Comparison of ENCODE assay signal across 8 cellular contexts in the genomic region with DNA sequence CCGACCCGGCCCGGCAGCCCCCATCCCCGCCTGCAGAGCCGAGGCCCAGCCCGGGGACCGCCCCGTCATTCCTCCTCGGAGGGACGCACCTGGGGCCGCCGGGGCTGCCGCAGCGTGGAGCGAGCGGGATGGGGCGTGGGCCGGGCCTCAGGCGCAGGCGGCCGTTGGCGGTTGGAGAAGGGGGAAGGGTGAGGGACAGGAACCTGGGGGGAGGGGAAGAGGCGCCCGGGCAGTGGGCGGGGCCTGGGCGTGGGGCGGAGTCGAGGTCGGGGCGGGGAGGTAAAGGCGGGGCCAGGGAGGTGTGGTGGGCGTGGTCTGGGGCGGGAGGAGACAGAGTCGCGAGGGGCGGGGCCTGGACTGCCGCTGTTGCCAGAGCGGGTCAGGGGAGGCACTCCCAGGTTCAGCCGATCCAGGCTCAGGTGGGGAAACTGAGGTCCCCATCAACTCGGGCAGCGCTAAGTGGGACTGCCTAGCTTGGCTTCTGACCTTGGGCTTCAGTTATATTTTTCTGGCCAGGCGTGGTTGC. TPM values are rescaled to one million over a fixed set of nuclear protein-coding genes. Genes with fewer than 3 reads are reported as not detected.
DNase-seq lines count a peak whose midpoint lies in the region; ATAC-seq, FAIRE-seq and TF ChIP-seq lines count a peak whose summit lies in the region.

A gene with protein sequence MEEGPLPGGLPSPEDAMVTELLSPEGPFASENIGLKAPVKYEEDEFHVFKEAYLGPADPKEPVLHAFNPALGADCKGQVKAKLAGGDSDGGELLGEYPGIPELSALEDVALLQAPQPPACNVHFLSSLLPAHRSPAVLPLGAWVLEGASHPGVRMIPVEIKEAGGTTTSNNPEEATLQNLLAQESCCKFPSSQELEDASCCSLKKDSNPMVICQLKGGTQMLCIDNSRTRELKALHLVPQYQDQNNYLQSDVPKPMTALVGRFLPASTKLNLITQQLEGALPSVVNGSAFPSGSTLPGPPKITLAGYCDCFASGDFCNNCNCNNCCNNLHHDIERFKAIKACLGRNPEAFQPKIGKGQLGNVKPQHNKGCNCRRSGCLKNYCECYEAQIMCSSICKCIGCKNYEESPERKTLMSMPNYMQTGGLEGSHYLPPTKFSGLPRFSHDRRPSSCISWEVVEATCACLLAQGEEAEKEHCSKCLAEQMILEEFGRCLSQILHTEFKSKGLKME (minus strand): TSS at position 190 of the 526 bp plus-strand sequence. CDS start 860 bp downstream, outside the sequence.

- H3K36me3 ChIP-seq in DOHH2 (ENCODE audit: control insufficient read depth, low read length), result no peaks in the 10 kb centered on the region
- peaks cover under 1 to 2% of the 10 kb centered on the region in 2 donors for H3K36me3 ChIP-seq in esophagus (ENCODE audit: control insufficient read depth in 2 of 2, insufficient read depth in 2 of 2, low read length in 1 of 2)

- H3K36me3 Mint-ChIP-seq in naive B cell, result peaks cover 0 to under 1% of the 10 kb centered on the region in 2 donors

- peaks cover 7% of the 10 kb centered on the region for H3K4me1 ChIP-seq in DOHH2 (ENCODE audit: control insufficient read depth, low read length)
- peaks cover 0 to 2% of the 10 kb centered on the region in 2 donors for H3K4me1 ChIP-seq in esophagus (ENCODE audit: control insufficient read depth in 2 of 2, insufficient read depth in 2 of 2, low read length in 1 of 2)

- ATAC-seq in naive B cell (ENCODE audit: low read depth in 2 of 2), result peak; percentile 86 to 88
- ATAC-seq in GM19455 (IDR thresholded peaks at IDR 0.05; ENCODE audit: unreplicated experiment), result no peak

- peaks cover 8 to 16% (median 14%) of the 10 kb centered on the region in 3 donors for H3K4me1 Mint-ChIP-seq in naive B cell

- H3K4me2 ChIP-seq in DOHH2 (ENCODE audit: low read length), result peak within 1 kb of the TSS; percentile 67

- peak within 1 kb of the TSS in 1 of 6 donors; percentile 42 for H3K27ac Mint-ChIP-seq in naive B cell

- WGBS in esophagus, 2 donors, result 3% methylated on average over 23 to 42 of the region's 42 CpGs

- H4K20me1 ChIP-seq in DOHH2 (ENCODE audit: control insufficient read depth, insufficient read depth, low read depth, low read length), result no peaks in the 10 kb centered on the region

- no peak for TF ChIP-seq CTCF in DOHH2 (IDR thresholded peaks at IDR 0.05; ENCODE audit: low read depth, low read length, poor library complexity, severe bottlenecking)

- no peaks in the 10 kb centered on the region for H3K9me2 ChIP-seq in DOHH2 (replicated peaks; ENCODE audit: control insufficient read depth, low read length)

- no peaks in the 10 kb centered on the region for H3F3A ChIP-seq in DOHH2 (ENCODE audit: control insufficient read depth, insufficient read depth)

- H3K27ac ChIP-seq in DOHH2 (ENCODE audit: low read depth, low read length) (no peak within 1 kb of the TSS), esophagus (ENCODE audit: low read depth in 2 of 2, low read length in 1 of 2) (no peak within 1 kb of the TSS)

- H3K4me3 ChIP-seq in DOHH2 (ENCODE audit: low read length) (peak within 1 kb of the TSS; percentile 71), esophagus (ENCODE audit: low read depth in 1 of 2, low read length in 2 of 2) (peak within 1 kb of the TSS; percentile 53 to 62)

- H3K27me3 ChIP-seq in DOHH2 (ENCODE audit: control insufficient read depth, low read length) (no peaks in the 10 kb centered on the region), esophagus (ENCODE audit: control insufficient read depth in 1 of 2, insufficient read depth in 2 of 2, low read length in 2 of 2) (no peaks in the 10 kb centered on the region)

- peak within 1 kb of the TSS; percentile 70 to 90 (median 81) for H3K4me3 Mint-ChIP-seq in naive B cell

- peak; percentile 98 for FAIRE-seq in HTR-8/SVneo (lab: Jason Lieb, UNC)

- H3K27me3 Mint-ChIP-seq in naive B cell, result no peaks in the 10 kb centered on the region

- no peaks in the 10 kb centered on the region for H3K79me2 ChIP-seq in DOHH2 (ENCODE audit: control insufficient read depth, low read length)

- DNase-seq in HTR-8/SVneo (ENCODE audit: insufficient read length, low spot score) (peak; percentile 97), OCI-M2 (lab: John Stamatoyannopoulos, UW; ENCODE audit: unreplicated experiment) (peak; percentile 3), activated T-cell treated with anti-CD3 and anti-CD28 coated beads for 4 hours (peak; percentile 93), naive B cell (peak; percentile 79)
- DNase-seq in stimulated activated CD8-positive, alpha-beta memory T cell treated with anti-CD3 and anti-CD28 coated beads, Interleukin-7, amount 100 ng/mL, for 48 hours (ENCODE audit: extremely low read depth in 1 of 2, low read depth in 1 of 2), result peak; percentile 72 to 82

- no peaks in the 10 kb centered on the region for H3K9me3 ChIP-seq in DOHH2 (ENCODE audit: control insufficient read depth, insufficient read depth, low read length)
- no peaks in the 10 kb centered on the region for H3K9me3 ChIP-seq in esophagus (ENCODE audit: control insufficient read depth in 2 of 2, insufficient read depth in 1 of 2, low read depth in 1 of 2, low read length in 1 of 2)

- peaks cover 0 to 2% (median 0%) of the 10 kb centered on the region in 7 donors for H3K9me3 Mint-ChIP-seq in naive B cell

RNA-seq across cellular contexts. Expression of the gene that starts here (rescaled TPM):
- polyA plus RNA-seq in esophagus (1 to 10 TPM; 3.0 to 3.7 TPM), naive B cell (ENCODE audit: low read depth in 6 of 6) (1 to 10 TPM in 4 of 6 donors, under 1 TPM in 1, not detected in 1; 0.61 to 2.5 (median 1.7) TPM)

Comparison
In these comparisons a context has a peak if more than half of its experiments do, and no peak if none do; other contexts are left out.
1. DNase-seq: peak in every context shown above with its lines; median percentile 97 in HTR-8/SVneo; 93 in activated T-cell treated with anti-CD3 and anti-CD28 coated beads for 4 hours; 79 in naive B cell; 77 in stimulated activated CD8-positive, alpha-beta memory T cell treated with anti-CD3 and anti-CD28 coated beads, Interleukin-7, amount 100 ng/mL, for 48 hours; 3 in OCI-M2.